Comparison of ENCODE assay signal across 1 cellular context in genomic region chr11:85961930-85962363, GRCh38.
TF ChIP-seq lines count a peak whose summit lies in the region.

No MANE protein-coding gene starts in this region.

TF ChIP-seq in HEK293, 187 proteins besides CTCF, POLR2A, EP300 and RAD21 (continued from another document):
- TF ChIP-seq GFI1B (tag by site-specific recombination; IDR thresholded peaks at IDR 0.05) (no peak), ZNF169 (tag by site-specific recombination; IDR thresholded peaks at IDR 0.05) (no peak), ZNF530 (tag by site-specific recombination; IDR thresholded peaks at IDR 0.05; ENCODE audit: low read depth) (no peak), ZNF701 (tag by site-specific recombination; IDR thresholded peaks at IDR 0.05) (no peak), ZNF785 (tag by site-specific recombination; IDR thresholded peaks at IDR 0.05) (no peak), MZF1 (tag by site-specific recombination; IDR thresholded peaks at IDR 0.05; ENCODE audit: borderline replicate concordance) (peak; percentile 57; the same call in 1 of the 2 replicates), ZBTB1 (tag by site-specific recombination; IDR thresholded peaks at IDR 0.05) (no peak), ZSCAN30 (tag by site-specific recombination; IDR thresholded peaks at IDR 0.05) (no peak), ZNF174 (tag by site-specific recombination; IDR thresholded peaks at IDR 0.05) (no peak), ZNF175 (tag by site-specific recombination; IDR thresholded peaks at IDR 0.05) (no peak), ZNF544 (tag by site-specific recombination; IDR thresholded peaks at IDR 0.05) (no peak), MYNN (tag by site-specific recombination; IDR thresholded peaks at IDR 0.05; ENCODE audit: borderline replicate concordance) (no peak), HIC1 (tag by site-specific recombination; IDR thresholded peaks at IDR 0.05) (no peak), ZBTB20 (tag by site-specific recombination; IDR thresholded peaks at IDR 0.05) (no peak), ZNF155 (tag by site-specific recombination; IDR thresholded peaks at IDR 0.05) (no peak), ZNF114 (tag by site-specific recombination; IDR thresholded peaks at IDR 0.05) (no peak), ZNF146 (tag by site-specific recombination; IDR thresholded peaks at IDR 0.05) (no peak), ZFHX2 (tag by site-specific recombination; conservative IDR thresholded peaks at IDR 0.05) (no peak), EGR2 (tag by site-specific recombination; IDR thresholded peaks at IDR 0.05; ENCODE audit: low read depth) (no peak), GLIS2 (tag by site-specific recombination; IDR thresholded peaks at IDR 0.05) (no peak), ZNF394 (tag by site-specific recombination; IDR thresholded peaks at IDR 0.05; ENCODE audit: borderline replicate concordance) (no peak), ZNF843 (tag by site-specific recombination; IDR thresholded peaks at IDR 0.05) (no peak), ZNF830 (tag by site-specific recombination; IDR thresholded peaks at IDR 0.05; ENCODE audit: low read depth) (no peak), ZNF48 (tag by site-specific recombination; IDR thresholded peaks at IDR 0.05) (no peak), ZBTB17 (tag by site-specific recombination; IDR thresholded peaks at IDR 0.05) (peak; percentile 46), GLIS1 (tag by site-specific recombination; IDR thresholded peaks at IDR 0.05) (no peak), ZNF366 (tag by site-specific recombination; conservative IDR thresholded peaks at IDR 0.05) (0 out of 2 replicates have a peak, but pooled peaks have one; percentile 13), WT1 (tag by site-specific recombination; IDR thresholded peaks at IDR 0.05) (peak; percentile 79), PRDM1 (tag by site-specific recombination; IDR thresholded peaks at IDR 0.05) (no peak), OSR2 (tag by site-specific recombination; IDR thresholded peaks at IDR 0.05) (peak; percentile 86), ZNF211 (tag by site-specific recombination; IDR thresholded peaks at IDR 0.05; ENCODE audit: low read depth) (no peak), ZNF426 (tag by site-specific recombination; IDR thresholded peaks at IDR 0.05) (no peak), ZNF529 (tag by site-specific recombination; IDR thresholded peaks at IDR 0.05; ENCODE audit: insufficient replicate concordance) (no peak), KLF9 (tag by site-specific recombination; IDR thresholded peaks at IDR 0.05; ENCODE audit: low read depth) (no peak), ZNF514 (tag by site-specific recombination; IDR thresholded peaks at IDR 0.05) (no peak), FEZF1 (tag by site-specific recombination; IDR thresholded peaks at IDR 0.05) (peak; percentile 93), ZNF658 (tag by site-specific recombination; IDR thresholded peaks at IDR 0.05) (no peak), BCL11A (tag by site-specific recombination; IDR thresholded peaks at IDR 0.05; ENCODE audit: low read depth) (no peak), ZNF654 (tag by site-specific recombination; IDR thresholded peaks at IDR 0.05; ENCODE audit: low read depth) (no peak), HOXC10 (CRISPR knock-in tag; IDR thresholded peaks at IDR 0.05) (no peak)
- TF ChIP-seq, protein P1, sequence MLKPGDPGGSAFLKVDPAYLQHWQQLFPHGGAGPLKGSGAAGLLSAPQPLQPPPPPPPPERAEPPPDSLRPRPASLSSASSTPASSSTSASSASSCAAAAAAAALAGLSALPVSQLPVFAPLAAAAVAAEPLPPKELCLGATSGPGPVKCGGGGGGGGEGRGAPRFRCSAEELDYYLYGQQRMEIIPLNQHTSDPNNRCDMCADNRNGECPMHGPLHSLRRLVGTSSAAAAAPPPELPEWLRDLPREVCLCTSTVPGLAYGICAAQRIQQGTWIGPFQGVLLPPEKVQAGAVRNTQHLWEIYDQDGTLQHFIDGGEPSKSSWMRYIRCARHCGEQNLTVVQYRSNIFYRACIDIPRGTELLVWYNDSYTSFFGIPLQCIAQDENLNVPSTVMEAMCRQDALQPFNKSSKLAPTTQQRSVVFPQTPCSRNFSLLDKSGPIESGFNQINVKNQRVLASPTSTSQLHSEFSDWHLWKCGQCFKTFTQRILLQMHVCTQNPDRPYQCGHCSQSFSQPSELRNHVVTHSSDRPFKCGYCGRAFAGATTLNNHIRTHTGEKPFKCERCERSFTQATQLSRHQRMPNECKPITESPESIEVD (tag by site-specific recombination; IDR thresholded peaks at IDR 0.05): peak; percentile 78
- TF ChIP-seq, protein P2, sequence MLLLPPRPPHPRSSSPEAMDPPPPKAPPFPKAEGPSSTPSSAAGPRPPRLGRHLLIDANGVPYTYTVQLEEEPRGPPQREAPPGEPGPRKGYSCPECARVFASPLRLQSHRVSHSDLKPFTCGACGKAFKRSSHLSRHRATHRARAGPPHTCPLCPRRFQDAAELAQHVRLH (tag by site-specific recombination; IDR thresholded peaks at IDR 0.05): peak; percentile 62; the same call in 1 of the 2 replicates
- TF ChIP-seq, protein P3, sequence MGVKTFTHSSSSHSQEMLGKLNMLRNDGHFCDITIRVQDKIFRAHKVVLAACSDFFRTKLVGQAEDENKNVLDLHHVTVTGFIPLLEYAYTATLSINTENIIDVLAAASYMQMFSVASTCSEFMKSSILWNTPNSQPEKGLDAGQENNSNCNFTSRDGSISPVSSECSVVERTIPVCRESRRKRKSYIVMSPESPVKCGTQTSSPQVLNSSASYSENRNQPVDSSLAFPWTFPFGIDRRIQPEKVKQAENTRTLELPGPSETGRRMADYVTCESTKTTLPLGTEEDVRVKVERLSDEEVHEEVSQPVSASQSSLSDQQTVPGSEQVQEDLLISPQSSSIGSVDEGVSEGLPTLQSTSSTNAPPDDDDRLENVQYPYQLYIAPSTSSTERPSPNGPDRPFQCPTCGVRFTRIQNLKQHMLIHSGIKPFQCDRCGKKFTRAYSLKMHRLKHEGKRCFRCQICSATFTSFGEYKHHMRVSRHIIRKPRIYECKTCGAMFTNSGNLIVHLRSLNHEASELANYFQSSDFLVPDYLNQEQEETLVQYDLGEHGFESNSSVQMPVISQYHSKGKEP (tag by site-specific recombination; IDR thresholded peaks at IDR 0.05): peak; percentile 42; the same call in 1 of the 2 replicates
- TF ChIP-seq, protein P4, sequence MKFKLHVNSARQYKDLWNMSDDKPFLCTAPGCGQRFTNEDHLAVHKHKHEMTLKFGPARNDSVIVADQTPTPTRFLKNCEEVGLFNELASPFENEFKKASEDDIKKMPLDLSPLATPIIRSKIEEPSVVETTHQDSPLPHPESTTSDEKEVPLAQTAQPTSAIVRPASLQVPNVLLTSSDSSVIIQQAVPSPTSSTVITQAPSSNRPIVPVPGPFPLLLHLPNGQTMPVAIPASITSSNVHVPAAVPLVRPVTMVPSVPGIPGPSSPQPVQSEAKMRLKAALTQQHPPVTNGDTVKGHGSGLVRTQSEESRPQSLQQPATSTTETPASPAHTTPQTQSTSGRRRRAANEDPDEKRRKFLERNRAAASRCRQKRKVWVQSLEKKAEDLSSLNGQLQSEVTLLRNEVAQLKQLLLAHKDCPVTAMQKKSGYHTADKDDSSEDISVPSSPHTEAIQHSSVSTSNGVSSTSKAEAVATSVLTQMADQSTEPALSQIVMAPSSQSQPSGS (tag by site-specific recombination; IDR thresholded peaks at IDR 0.05; ENCODE audit: low read depth): no peak
- TF ChIP-seq, protein P5, sequence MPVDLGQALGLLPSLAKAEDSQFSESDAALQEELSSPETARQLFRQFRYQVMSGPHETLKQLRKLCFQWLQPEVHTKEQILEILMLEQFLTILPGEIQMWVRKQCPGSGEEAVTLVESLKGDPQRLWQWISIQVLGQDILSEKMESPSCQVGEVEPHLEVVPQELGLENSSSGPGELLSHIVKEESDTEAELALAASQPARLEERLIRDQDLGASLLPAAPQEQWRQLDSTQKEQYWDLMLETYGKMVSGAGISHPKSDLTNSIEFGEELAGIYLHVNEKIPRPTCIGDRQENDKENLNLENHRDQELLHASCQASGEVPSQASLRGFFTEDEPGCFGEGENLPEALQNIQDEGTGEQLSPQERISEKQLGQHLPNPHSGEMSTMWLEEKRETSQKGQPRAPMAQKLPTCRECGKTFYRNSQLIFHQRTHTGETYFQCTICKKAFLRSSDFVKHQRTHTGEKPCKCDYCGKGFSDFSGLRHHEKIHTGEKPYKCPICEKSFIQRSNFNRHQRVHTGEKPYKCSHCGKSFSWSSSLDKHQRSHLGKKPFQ (tag by site-specific recombination; IDR thresholded peaks at IDR 0.05): no peak
- TF ChIP-seq, protein P6, sequence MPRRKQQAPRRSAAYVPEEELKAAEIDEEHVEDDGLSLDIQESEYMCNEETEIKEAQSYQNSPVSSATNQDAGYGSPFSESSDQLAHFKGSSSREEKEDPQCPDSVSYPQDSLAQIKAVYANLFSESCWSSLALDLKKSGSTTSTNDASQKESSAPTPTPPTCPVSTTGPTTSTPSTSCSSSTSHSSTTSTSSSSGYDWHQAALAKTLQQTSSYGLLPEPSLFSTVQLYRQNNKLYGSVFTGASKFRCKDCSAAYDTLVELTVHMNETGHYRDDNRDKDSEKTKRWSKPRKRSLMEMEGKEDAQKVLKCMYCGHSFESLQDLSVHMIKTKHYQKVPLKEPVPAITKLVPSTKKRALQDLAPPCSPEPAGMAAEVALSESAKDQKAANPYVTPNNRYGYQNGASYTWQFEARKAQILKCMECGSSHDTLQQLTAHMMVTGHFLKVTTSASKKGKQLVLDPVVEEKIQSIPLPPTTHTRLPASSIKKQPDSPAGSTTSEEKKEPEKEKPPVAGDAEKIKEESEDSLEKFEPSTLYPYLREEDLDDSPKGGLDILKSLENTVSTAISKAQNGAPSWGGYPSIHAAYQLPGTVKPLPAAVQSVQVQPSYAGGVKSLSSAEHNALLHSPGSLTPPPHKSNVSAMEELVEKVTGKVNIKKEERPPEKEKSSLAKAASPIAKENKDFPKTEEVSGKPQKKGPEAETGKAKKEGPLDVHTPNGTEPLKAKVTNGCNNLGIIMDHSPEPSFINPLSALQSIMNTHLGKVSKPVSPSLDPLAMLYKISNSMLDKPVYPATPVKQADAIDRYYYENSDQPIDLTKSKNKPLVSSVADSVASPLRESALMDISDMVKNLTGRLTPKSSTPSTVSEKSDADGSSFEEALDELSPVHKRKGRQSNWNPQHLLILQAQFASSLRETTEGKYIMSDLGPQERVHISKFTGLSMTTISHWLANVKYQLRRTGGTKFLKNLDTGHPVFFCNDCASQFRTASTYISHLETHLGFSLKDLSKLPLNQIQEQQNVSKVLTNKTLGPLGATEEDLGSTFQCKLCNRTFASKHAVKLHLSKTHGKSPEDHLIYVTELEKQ (tag by site-specific recombination; IDR thresholded peaks at IDR 0.05; ENCODE audit: borderline replicate concordance): no peak
